ENCODE assay signal across 8 cellular contexts in genomic region chr16:58299757-58300349, GRCh38. TPM values are rescaled to one million over a fixed set of nuclear protein-coding genes. Genes with fewer than 3 reads are reported as not detected.
DNase-seq lines count a peak whose midpoint lies in the region; ATAC-seq and TF ChIP-seq lines count a peak whose summit lies in the region.

No MANE protein-coding gene starts in this region.

- H3K9me3 ChIP-seq in PC-9 (ENCODE audit: insufficient read depth, low read depth) = peaks cover 3% of the 10 kb centered on the region; the same call in 1 of the 2 replicates
- H3K9me3 ChIP-seq in esophagus squamous epithelium = peaks cover 0 to 18% (median 6%) of the 10 kb centered on the region in 3 donors

- TF ChIP-seq POLR2A in esophagus squamous epithelium (IDR thresholded peaks at IDR 0.05) = no peak

- H3K9me3 Mint-ChIP-seq in activated T-helper 17 cell treated with anti-CD3 and anti-CD28 coated beads, Interleukin-2, amount 50 U/mL, for 72 hours = peaks cover 9% of the 10 kb centered on the region

- TF ChIP-seq CTCF in 22Rv1 (IDR thresholded peaks at IDR 0.05) (peak; percentile 67), GM12865 (IDR thresholded peaks at IDR 0.05; ENCODE audit: insufficient read depth, low read depth, low read length, missing control alignments) (peak; percentile 54), PC-9 (conservative IDR thresholded peaks at IDR 0.05) (peak; percentile 91), esophagus squamous epithelium (IDR thresholded peaks at IDR 0.05) (peak in 5 of 6 experiments; percentile 20 to 57 (median 22))

- H3K27ac Mint-ChIP-seq in activated T-helper 17 cell treated with anti-CD3 and anti-CD28 coated beads, Interleukin-2, amount 50 U/mL, for 72 hours = no peak overlapping the region

- WGBS in esophagus squamous epithelium, 2 donors = 42 to 44% methylated on average over 3 of the region's 3 CpGs

- no peaks in the 10 kb centered on the region; the same call in 1 of the 2 replicates for H3F3A ChIP-seq in PC-9 (ENCODE audit: insufficient read depth, low read depth)

- H3K27me3 Mint-ChIP-seq in activated T-helper 17 cell treated with anti-CD3 and anti-CD28 coated beads, Interleukin-2, amount 50 U/mL, for 72 hours = peaks cover 15% of the 10 kb centered on the region

- H3K27ac ChIP-seq in 22Rv1 (no peak overlapping the region), PC-9 (no peak overlapping the region), esophagus squamous epithelium (no peak overlapping the region)

- H3K36me3 ChIP-seq in PC-9 (ENCODE audit: low read depth) (no peaks in the 10 kb centered on the region), esophagus squamous epithelium (no peaks in the 10 kb centered on the region)

- H3K27me3 ChIP-seq in PC-9 (ENCODE audit: insufficient read depth, low read depth) (no peaks in the 10 kb centered on the region), esophagus squamous epithelium (no peaks in the 10 kb centered on the region)

- ATAC-seq in GM18909 (IDR thresholded peaks at IDR 0.05; ENCODE audit: poor library complexity, unreplicated experiment) (no peak), HG03520 (IDR thresholded peaks at IDR 0.05; ENCODE audit: unreplicated experiment) (no peak)
- no peak for ATAC-seq in activated T-helper 17 cell treated with anti-CD3 and anti-CD28 coated beads, Interleukin-2, amount 50 U/mL, for 72 hours (replicated peaks)

- no peaks in the 10 kb centered on the region for H3K9me2 ChIP-seq in PC-9 (ENCODE audit: insufficient read depth)

- H3K36me3 Mint-ChIP-seq in activated T-helper 17 cell treated with anti-CD3 and anti-CD28 coated beads, Interleukin-2, amount 50 U/mL, for 72 hours (ENCODE audit: low read depth) = no peaks in the 10 kb centered on the region

- no peak overlapping the region for H2AFZ ChIP-seq in PC-9

- CTCF ChIA-PET in PC-9 (lab: Charles Lee) = interaction anchor here (0.6 to 1.3 kb wide), 6 partner anchors 18 to 188 kb away, joined by 3 to 5 read pairs (median 4); no protein-coding TSS in a partner anchor

- no peaks in the 10 kb centered on the region for H3K4me1 Mint-ChIP-seq in activated T-helper 17 cell treated with anti-CD3 and anti-CD28 coated beads, Interleukin-2, amount 50 U/mL, for 72 hours

- H3K79me2 ChIP-seq in PC-9 (ENCODE audit: low read depth) = no peaks in the 10 kb centered on the region

- POLR2A ChIA-PET in PC-9 (lab: Charles Lee; ENCODE audit: unreplicated experiment) = no interaction called here

- no peak overlapping the region for H3K4me3 Mint-ChIP-seq in activated T-helper 17 cell treated with anti-CD3 and anti-CD28 coated beads, Interleukin-2, amount 50 U/mL, for 72 hours

- H3K4me3 ChIP-seq in GM12865 (ENCODE audit: low read depth, low read length) (no peak overlapping the region), PC-9 (no peak overlapping the region), esophagus squamous epithelium (no peak overlapping the region)

- intact Hi-C loops in PC-9 (cut with micrococcal nuclease; ENCODE audit: unreplicated experiment) (loop anchor here (2.0 to 10.0 kb wide), 4 partner anchors 105 to 457 kb away; partner anchors contain the start of gene CSNK2A2), esophagus squamous epithelium (cut with DNase I) (no loop called here)

- DNase-seq in GM12865 (ENCODE audit: low read depth) (peak; percentile 36), PC-9 (peak; percentile 36 to 41), esophagus squamous epithelium (lab: John Stamatoyannopoulos, UW) (no peak), NCI-H2029 (lab: John Stamatoyannopoulos, UW) (no peak)

- no peak overlapping the region for H3K4me2 ChIP-seq in PC-9

- H3K4me1 ChIP-seq in PC-9 (replicated peaks; ENCODE audit: insufficient read depth) (no peaks in the 10 kb centered on the region), esophagus squamous epithelium (no peaks in the 10 kb centered on the region)

- no TSS peak for BruUV-seq in PC-9 (replicated peaks; lab: Mats Ljungman, UMichigan)

- H4K20me1 ChIP-seq in PC-9 (ENCODE audit: insufficient read depth) = no peaks in the 10 kb centered on the region

RNA-seq across cellular contexts. Expression of gene PRSS54, which starts 5.0 kb away (rescaled TPM):
- not detected in 2 replicates for total RNA-seq in PC-9 (2021)
- total RNA-seq in esophagus squamous epithelium = not detected
- total RNA-seq in activated T-helper 17 cell treated with anti-CD3 and anti-CD28 coated beads, Interleukin-2, amount 50 U/mL, for 72 hours = not detected

Comparison
In these comparisons a context has a peak if more than half of its experiments do, and no peak if none do; other contexts are left out.
1. CTCF ChIP-seq: peak in every context shown above with its lines; median percentile 91 in PC-9; 67 in 22Rv1; 54 in GM12865; 22 in esophagus squamous epithelium.
2. DNase-seq: peak in GM12865 (single experiment) and PC-9 (2 of 2); none in esophagus squamous epithelium (single experiment) and NCI-H2029 (single experiment).